ENCODE assay signal across 11 cellular contexts in genomic region chr9:89523948-89524347, GRCh38. TPM values are rescaled to one million over a fixed set of nuclear protein-coding genes. Genes with fewer than 3 reads are reported as not detected.
DNase-seq lines count a peak whose midpoint lies in the region; ATAC-seq, FAIRE-seq and TF ChIP-seq lines count a peak whose summit lies in the region.
"Had no signal": no experiment of that assay in that cellular context is flagged by ENCODE, and none has a peak within 500 bp of the region (broad histone marks: within the 10 kb centered on the region; RNA-seq: fewer than 3 reads in every experiment).

No MANE protein-coding gene starts in this region.

- DNase-seq in CD1c-positive myeloid dendritic cell (ENCODE audit: extremely low spot score) (peak; percentile 26), activated T-cell treated with anti-CD3 and anti-CD28 coated beads for 4 hours (peak; percentile 23), mesenchymal stem cell (peak; percentile 14), amygdala (lab: John Stamatoyannopoulos, UW) (no peak), kidney glomerular epithelial cell (lab: John Stamatoyannopoulos, UW) (no peak), GM12891 (ENCODE audit: insufficient read length, low spot score) (no peak)
- DNase-seq: GM23248, islet precursor cell had no signal

- no peak overlapping the region for H2AFZ ChIP-seq in Loucy (ENCODE audit: low read length)
- no peak overlapping the region for H2AFZ ChIP-seq in mesenchymal stem cell (ENCODE audit: low read depth, low read length)
- H2AFZ ChIP-seq: GM23248 had no signal

- no peak overlapping the region for H2AK5ac ChIP-seq in mesenchymal stem cell (ENCODE audit: low read length, severe bottlenecking)

- H3K36me3 ChIP-seq in Loucy (ENCODE audit: insufficient read depth, low read length) (no peaks in the 10 kb centered on the region), mesenchymal stem cell (ENCODE audit: control insufficient read depth in 1 of 2, insufficient read depth in 2 of 2, low read depth in 1 of 2, low read length in 2 of 2) (no peaks in the 10 kb centered on the region)

- no peaks in the 10 kb centered on the region for H3K9me2 ChIP-seq in Loucy (replicated peaks; ENCODE audit: low read depth, low read length)

- peaks cover 17% of the 10 kb centered on the region for H3F3A ChIP-seq in Loucy (ENCODE audit: low read depth)

- H3K79me1 ChIP-seq in mesenchymal stem cell (replicated peaks; ENCODE audit: low read length, poor library complexity, severe bottlenecking), result no peaks in the 10 kb centered on the region

- H3K27me3 ChIP-seq in Loucy (ENCODE audit: insufficient read depth, low read length, poor library complexity, severe bottlenecking) (no peaks in the 10 kb centered on the region), mesenchymal stem cell (ENCODE audit: control insufficient read depth in 1 of 2, insufficient read depth in 1 of 2, low read length in 2 of 2) (peaks cover 0 to 50% of the 10 kb centered on the region in 2 experiments)

- no peak overlapping the region for H4K8ac ChIP-seq in mesenchymal stem cell (ENCODE audit: low read length)

- no peak for ATAC-seq in GM18517 (IDR thresholded peaks at IDR 0.05; ENCODE audit: unreplicated experiment)

- H3K27ac ChIP-seq in mesenchymal stem cell (ENCODE audit: low read length, poor library complexity, severe bottlenecking), result no peak overlapping the region
- H3K27ac ChIP-seq: GM23248, SK-N-MC had no signal

- FAIRE-seq in GM12891 (lab: Jason Lieb, UNC), result no peak

- no peak for TF ChIP-seq CTCF in Loucy (conservative IDR thresholded peaks at IDR 0.05; ENCODE audit: low read length)

- no peak overlapping the region for H2BK5ac ChIP-seq in mesenchymal stem cell (ENCODE audit: low read depth, low read length, poor library complexity, severe bottlenecking)

- no peak overlapping the region for H2BK120ac ChIP-seq in mesenchymal stem cell (ENCODE audit: low read depth, low read length)

- H3K18ac ChIP-seq in mesenchymal stem cell (ENCODE audit: low read depth in 1 of 2, low read length in 2 of 2), result no peak overlapping the region

- peaks cover 97% of the 10 kb centered on the region for H3K4me1 ChIP-seq in Loucy (ENCODE audit: insufficient read depth, low read length, poor library complexity, severe bottlenecking)
- peaks cover 11% of the 10 kb centered on the region for H3K4me1 ChIP-seq in mesenchymal stem cell (ENCODE audit: control insufficient read depth, insufficient read depth, low read depth, low read length)

- H3K4me2 ChIP-seq in Loucy (ENCODE audit: low read depth, low read length, poor library complexity, severe bottlenecking) (peak overlapping the region; percentile 79), mesenchymal stem cell (ENCODE audit: low read length, poor library complexity, severe bottlenecking) (no peak overlapping the region)

- H4K20me1 ChIP-seq in Loucy (ENCODE audit: insufficient read depth, low read length, poor library complexity, severe bottlenecking), result no peaks in the 10 kb centered on the region

- no peak overlapping the region for H4K91ac ChIP-seq in mesenchymal stem cell (ENCODE audit: low read length)

- peak overlapping the region; percentile 78 for H3K9ac ChIP-seq in Loucy (ENCODE audit: low read depth, low read length, poor library complexity, severe bottlenecking)
- H3K9ac ChIP-seq in mesenchymal stem cell (ENCODE audit: low read length), result no peak overlapping the region
- H3K9ac ChIP-seq: GM23248 had no signal

- H3K23ac ChIP-seq in mesenchymal stem cell (ENCODE audit: low read length in 2 of 2), result no peak overlapping the region

- H2BK15ac ChIP-seq in mesenchymal stem cell (ENCODE audit: low read depth, poor library complexity, severe bottlenecking), result no peak overlapping the region

- no peak overlapping the region for H3K4ac ChIP-seq in mesenchymal stem cell (ENCODE audit: low read depth in 1 of 2, low read length in 2 of 2)

- H2BK12ac ChIP-seq in mesenchymal stem cell (ENCODE audit: low read length in 2 of 2), result no peak overlapping the region

- peaks cover 40% of the 10 kb centered on the region for H3K79me2 ChIP-seq in Loucy (ENCODE audit: insufficient read depth, low read length)

- TF ChIP-seq POLR2A in GM12891 (IDR thresholded peaks at IDR 0.05; ENCODE audit: low read depth, low read length), result no peak

- no peak overlapping the region for H3K4me3 ChIP-seq in Loucy (ENCODE audit: low read length, poor library complexity, severe bottlenecking)
- no peak overlapping the region for H3K4me3 ChIP-seq in mesenchymal stem cell (ENCODE audit: insufficient read depth in 1 of 2, low read depth in 1 of 2, low read length in 2 of 2)
- H3K4me3 ChIP-seq: GM23248, SK-N-MC had no signal

- no peaks in the 10 kb centered on the region for H3K9me3 ChIP-seq in Loucy (ENCODE audit: insufficient read depth, low read depth, low read length)
- peaks cover 7% of the 10 kb centered on the region for H3K9me3 ChIP-seq in mesenchymal stem cell (ENCODE audit: control insufficient read depth, low read length)

- 89% methylated on average over 3 of the region's 3 CpGs for WGBS in mesenchymal stem cell

- H3K14ac ChIP-seq in mesenchymal stem cell (ENCODE audit: low read length in 2 of 2), result no peak overlapping the region

TF ChIP-seq in GM12891, 5 proteins besides CTCF, POLR2A, EP300 and RAD21:
- TF ChIP-seq PAX5 (IDR thresholded peaks at IDR 0.05; ENCODE audit: insufficient read depth, low read length, severe bottlenecking), result no peak
- TF ChIP-seq TAF1 (IDR thresholded peaks at IDR 0.05; ENCODE audit: low read depth, low read length), result no peak
- TF ChIP-seq POLR2AphosphoS5 (IDR thresholded peaks at IDR 0.05; ENCODE audit: low read depth, low read length), result no peak
- no peak for TF ChIP-seq SPI1 (IDR thresholded peaks at IDR 0.05; ENCODE audit: low read depth, low read length)
- no peak for TF ChIP-seq POU2F2 (IDR thresholded peaks at IDR 0.05; ENCODE audit: low read depth, low read length)
TF ChIP-seq in GM12891: peak in this region for 0.

RNA-seq across cellular contexts. Expression of gene SEMA4D, which starts 26.0 kb away (rescaled TPM):
- 3.2 TPM for polyA plus RNA-seq in mesenchymal stem cell (2013, experiment 1 of 2)
- 3.2 TPM for polyA plus RNA-seq in mesenchymal stem cell (2013, experiment 2 of 2)
- 42.2 TPM for polyA plus RNA-seq in GM12891 (2012; ENCODE audit: low read depth, missing spikeins)

Comparison
In these comparisons a context has a peak if more than half of its experiments do, and no peak if none do; other contexts are left out.
1. DNase-seq: peak in CD1c-positive myeloid dendritic cell (single experiment), activated T-cell treated with anti-CD3 and anti-CD28 coated beads for 4 hours (single experiment) and mesenchymal stem cell (single experiment); none in amygdala (0 of 56), kidney glomerular epithelial cell (single experiment) and GM12891 (single experiment).